Comparison of ENCODE assay signal across 24 cellular contexts in the genomic region with DNA sequence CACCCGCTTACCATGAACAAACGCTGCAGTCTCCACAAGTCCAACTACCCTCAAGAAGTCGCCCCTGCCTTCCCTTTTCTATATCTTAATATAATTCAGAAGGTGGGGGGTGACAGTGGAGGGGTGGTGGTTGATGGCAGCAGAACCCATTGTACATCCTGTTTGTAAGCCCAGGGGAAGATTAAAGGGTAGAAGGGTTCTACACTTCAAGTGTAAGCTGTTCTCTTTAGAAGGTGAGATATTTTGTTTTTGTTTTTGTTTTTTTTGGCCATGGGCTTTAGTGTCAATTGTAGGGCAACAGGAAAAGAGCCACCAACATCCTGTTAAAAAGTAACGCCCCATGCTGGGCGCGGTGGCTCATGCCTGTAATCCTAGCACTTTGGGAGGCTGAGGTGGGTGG.
"Had no signal": no experiment of that assay in that cellular context is flagged by ENCODE, and none has a peak within 500 bp of the region (broad histone marks: within the 10 kb centered on the region; RNA-seq: fewer than 3 reads in every experiment).

No MANE protein-coding gene starts in this region.

- H3K9me3 ChIP-seq: left lung, thyroid gland had no signal

- H3K27me3 Mint-ChIP-seq: activated CD8-positive, alpha-beta T cell treated with anti-CD3 and anti-CD28 coated beads for 36 hours; stimulated activated naive CD8-positive, alpha-beta T cell treated with anti-CD3 and anti-CD28 coated beads, Interleukin-15, Interleukin-2, amounts not matched to agents 100 ng/mL and 50 ng/mL, for 24 hours had no signal

- ATAC-seq: activated CD4-positive, alpha-beta T cell treated with anti-CD3 and anti-CD28 coated beads for 36 hours; activated CD8-positive, alpha-beta T cell treated with anti-CD3 and anti-CD28 coated beads for 36 hours; esophagus mucosa; left lung; right cardiac atrium had no signal

- H3K4me3 ChIP-seq: hepatocyte, left lung, thyroid gland had no signal

- H3K9me3 Mint-ChIP-seq: activated B cell treated with CpG ODN at 0.5 μM for 24 hours; activated CD8-positive, alpha-beta T cell treated with anti-CD3 and anti-CD28 coated beads for 36 hours; brain; mesothelial cell of epicardium; nephron; stimulated activated naive CD8-positive, alpha-beta T cell treated with anti-CD3 and anti-CD28 coated beads, Interleukin-15, Interleukin-2, amounts not matched to agents 100 ng/mL and 50 ng/mL, for 24 hours had no signal

- H3K4me3 Mint-ChIP-seq: activated B cell treated with CpG ODN at 0.5 μM for 24 hours; activated CD4-positive, alpha-beta T cell treated with anti-CD3 and anti-CD28 coated beads for 36 hours; activated CD8-positive, alpha-beta T cell treated with anti-CD3 and anti-CD28 coated beads for 36 hours; brain; mesothelial cell of epicardium; nephron; stimulated activated naive CD8-positive, alpha-beta T cell treated with anti-CD3 and anti-CD28 coated beads, Interleukin-15, Interleukin-2, amounts not matched to agents 100 ng/mL and 50 ng/mL, for 24 hours had no signal

- H3K27me3 ChIP-seq: left lung, thyroid gland had no signal

- H3K27ac ChIP-seq: hepatocyte, left lung, parathyroid adenoma, thyroid gland had no signal

- H3K27ac Mint-ChIP-seq: activated B cell treated with CpG ODN at 0.5 μM for 24 hours; activated CD4-positive, alpha-beta T cell treated with anti-CD3 and anti-CD28 coated beads for 36 hours; activated CD8-positive, alpha-beta T cell treated with anti-CD3 and anti-CD28 coated beads for 36 hours; brain; mesothelial cell of epicardium; nephron; stimulated activated naive CD8-positive, alpha-beta T cell treated with anti-CD3 and anti-CD28 coated beads, Interleukin-15, Interleukin-2, amounts not matched to agents 100 ng/mL and 50 ng/mL, for 24 hours had no signal

- H3K36me3 Mint-ChIP-seq: brain, mesothelial cell of epicardium had no signal

- H3K4me1 ChIP-seq: left lung, parathyroid adenoma, thyroid gland had no signal

- DNase-seq: activated B cell treated with CpG ODN at 0.5 μM for 24 hours; activated CD4-positive, alpha-beta T cell treated with anti-CD3 and anti-CD28 coated beads for 36 hours; activated CD8-positive, alpha-beta T cell treated with anti-CD3 and anti-CD28 coated beads for 36 hours; activated naive CD4-positive, alpha-beta T cell; activated T-cell treated with anti-CD3 and anti-CD28 coated beads, Interleukin-2, amount 50 U/mL, for 1 hour; aorta; caudate nucleus; dermis blood vessel endothelial cell; effector CD8-positive, alpha-beta T cell; foreskin melanocyte; kidney glomerular epithelial cell; left lung; right cardiac atrium; stimulated activated CD4-positive, alpha-beta T cell treated with anti-CD3 and anti-CD28 coated beads, Interleukin-4, amount 100 ng/mL, for 4 hours; substantia nigra; T1000; thyroid gland had no signal

- H3K4me1 Mint-ChIP-seq: activated B cell treated with CpG ODN at 0.5 μM for 24 hours, nephron had no signal

- H3K9ac ChIP-seq: parathyroid adenoma had no signal

- H2AFZ ChIP-seq: hepatocyte, parathyroid adenoma had no signal

- H3K36me3 ChIP-seq: left lung, thyroid gland had no signal

- H3K79me2 ChIP-seq: hepatocyte, parathyroid adenoma had no signal

- H3K4me2 ChIP-seq: hepatocyte had no signal
